ENCODE assay signal across 1 cellular context in the genomic region with DNA sequence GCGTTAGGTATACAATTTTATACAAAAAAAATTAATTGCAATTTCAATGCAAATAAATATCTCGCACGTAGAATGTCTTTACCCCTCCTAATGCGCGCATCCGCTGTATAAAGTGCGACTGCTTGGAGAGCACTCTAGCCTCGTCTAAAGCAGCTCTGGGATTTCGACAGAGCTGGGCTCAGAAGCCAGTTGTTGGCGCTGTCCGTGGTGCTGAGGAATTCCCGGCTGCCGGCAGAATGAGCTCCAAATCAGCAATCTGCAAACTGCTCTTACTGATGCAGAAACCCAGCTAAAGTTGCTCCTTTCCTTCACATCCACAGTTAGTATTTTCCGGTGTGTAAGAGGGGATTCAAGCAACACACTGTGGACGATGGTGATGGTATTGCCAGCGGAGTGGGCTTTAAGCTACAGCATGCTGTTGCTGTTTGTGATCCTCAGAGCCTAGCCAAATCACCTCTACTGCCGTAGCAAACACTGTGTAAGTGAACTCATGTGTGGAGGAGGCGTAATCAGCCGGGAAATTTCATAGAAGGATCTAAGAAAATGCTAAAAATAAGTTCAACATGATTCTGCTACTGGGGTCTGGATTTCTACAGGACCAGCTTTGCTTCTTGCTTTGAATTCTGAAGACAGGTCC.
TF ChIP-seq lines count a peak whose summit lies in the region.

A gene (plus strand): TSS at position 137 of the 637 bp plus-strand sequence. CDS start 3,140 bp downstream, outside the sequence.

TF ChIP-seq in HepG2, 621 proteins besides CTCF, POLR2A, EP300 and RAD21 (continued from another document and continues in another):
- TF ChIP-seq, protein P1, sequence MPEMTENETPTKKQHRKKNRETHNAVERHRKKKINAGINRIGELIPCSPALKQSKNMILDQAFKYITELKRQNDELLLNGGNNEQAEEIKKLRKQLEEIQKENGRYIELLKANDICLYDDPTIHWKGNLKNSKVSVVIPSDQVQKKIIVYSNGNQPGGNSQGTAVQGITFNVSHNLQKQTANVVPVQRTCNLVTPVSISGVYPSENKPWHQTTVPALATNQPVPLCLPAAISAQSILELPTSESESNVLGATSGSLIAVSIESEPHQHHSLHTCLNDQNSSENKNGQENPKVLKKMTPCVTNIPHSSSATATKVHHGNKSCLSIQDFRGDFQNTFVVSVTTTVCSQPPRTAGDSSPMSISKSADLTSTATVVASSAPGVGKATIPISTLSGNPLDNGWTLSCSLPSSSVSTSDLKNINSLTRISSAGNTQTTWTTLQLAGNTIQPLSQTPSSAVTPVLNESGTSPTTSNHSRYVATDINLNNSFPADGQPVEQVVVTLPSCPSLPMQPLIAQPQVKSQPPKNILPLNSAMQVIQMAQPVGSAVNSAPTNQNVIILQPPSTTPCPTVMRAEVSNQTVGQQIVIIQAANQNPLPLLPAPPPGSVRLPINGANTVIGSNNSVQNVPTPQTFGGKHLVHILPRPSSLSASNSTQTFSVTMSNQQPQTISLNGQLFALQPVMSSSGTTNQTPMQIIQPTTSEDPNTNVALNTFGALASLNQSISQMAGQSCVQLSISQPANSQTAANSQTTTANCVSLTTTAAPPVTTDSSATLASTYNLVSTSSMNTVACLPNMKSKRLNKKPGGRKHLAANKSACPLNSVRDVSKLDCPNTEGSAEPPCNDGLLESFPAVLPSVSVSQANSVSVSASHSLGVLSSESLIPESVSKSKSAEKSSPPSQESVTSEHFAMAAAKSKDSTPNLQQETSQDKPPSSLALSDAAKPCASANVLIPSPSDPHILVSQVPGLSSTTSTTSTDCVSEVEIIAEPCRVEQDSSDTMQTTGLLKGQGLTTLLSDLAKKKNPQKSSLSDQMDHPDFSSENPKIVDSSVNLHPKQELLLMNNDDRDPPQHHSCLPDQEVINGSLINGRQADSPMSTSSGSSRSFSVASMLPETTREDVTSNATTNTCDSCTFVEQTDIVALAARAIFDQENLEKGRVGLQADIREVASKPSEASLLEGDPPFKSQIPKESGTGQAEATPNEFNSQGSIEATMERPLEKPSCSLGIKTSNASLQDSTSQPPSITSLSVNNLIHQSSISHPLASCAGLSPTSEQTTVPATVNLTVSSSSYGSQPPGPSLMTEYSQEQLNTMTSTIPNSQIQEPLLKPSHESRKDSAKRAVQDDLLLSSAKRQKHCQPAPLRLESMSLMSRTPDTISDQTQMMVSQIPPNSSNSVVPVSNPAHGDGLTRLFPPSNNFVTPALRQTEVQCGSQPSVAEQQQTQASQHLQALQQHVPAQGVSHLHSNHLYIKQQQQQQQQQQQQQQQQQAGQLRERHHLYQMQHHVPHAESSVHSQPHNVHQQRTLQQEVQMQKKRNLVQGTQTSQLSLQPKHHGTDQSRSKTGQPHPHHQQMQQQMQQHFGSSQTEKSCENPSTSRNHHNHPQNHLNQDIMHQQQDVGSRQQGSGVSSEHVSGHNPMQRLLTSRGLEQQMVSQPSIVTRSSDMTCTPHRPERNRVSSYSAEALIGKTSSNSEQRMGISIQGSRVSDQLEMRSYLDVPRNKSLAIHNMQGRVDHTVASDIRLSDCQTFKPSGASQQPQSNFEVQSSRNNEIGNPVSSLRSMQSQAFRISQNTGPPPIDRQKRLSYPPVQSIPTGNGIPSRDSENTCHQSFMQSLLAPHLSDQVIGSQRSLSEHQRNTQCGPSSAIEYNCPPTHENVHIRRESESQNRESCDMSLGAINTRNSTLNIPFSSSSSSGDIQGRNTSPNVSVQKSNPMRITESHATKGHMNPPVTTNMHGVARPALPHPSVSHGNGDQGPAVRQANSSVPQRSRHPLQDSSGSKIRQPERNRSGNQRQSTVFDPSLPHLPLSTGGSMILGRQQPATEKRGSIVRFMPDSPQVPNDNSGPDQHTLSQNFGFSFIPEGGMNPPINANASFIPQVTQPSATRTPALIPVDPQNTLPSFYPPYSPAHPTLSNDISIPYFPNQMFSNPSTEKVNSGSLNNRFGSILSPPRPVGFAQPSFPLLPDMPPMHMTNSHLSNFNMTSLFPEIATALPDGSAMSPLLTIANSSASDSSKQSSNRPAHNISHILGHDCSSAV (CRISPR knock-in tag; IDR thresholded peaks at IDR 0.05; ENCODE audit: borderline replicate concordance), result no peak
- TF ChIP-seq ZNF430 (CRISPR knock-in tag; IDR thresholded peaks at IDR 0.05) (peak; percentile 90), SALL2 (CRISPR knock-in tag; IDR thresholded peaks at IDR 0.05) (peak; percentile 86; the same call in 1 of the 2 replicates), ZNF563 (CRISPR knock-in tag; IDR thresholded peaks at IDR 0.05) (peak; percentile 78; the same call in 1 of the 2 replicates), ZNF234 (CRISPR knock-in tag; conservative IDR thresholded peaks at IDR 0.05) (no peak), HMG20A (CRISPR knock-in tag; IDR thresholded peaks at IDR 0.05; ENCODE audit: borderline replicate concordance) (0 out of 2 replicates have a peak, but pooled peaks have one; percentile 46), ZNF605 (CRISPR knock-in tag; IDR thresholded peaks at IDR 0.05) (peak; percentile 77; the same call in 1 of the 2 replicates), SMARCC2 (IDR thresholded peaks at IDR 0.05) (no peak), ZNF713 (CRISPR knock-in tag; IDR thresholded peaks at IDR 0.05) (no peak), KAT7 (CRISPR knock-in tag; IDR thresholded peaks at IDR 0.05; ENCODE audit: borderline replicate concordance) (no peak), ARNT2 (CRISPR knock-in tag; IDR thresholded peaks at IDR 0.05; ENCODE audit: low read depth) (peak; percentile 85), KDM3A (CRISPR knock-in tag; IDR thresholded peaks at IDR 0.05; ENCODE audit: low read depth) (peak; percentile 75; the same call in 1 of the 2 replicates), ZNF619 (CRISPR knock-in tag; IDR thresholded peaks at IDR 0.05) (no peak), RFX5 (IDR thresholded peaks at IDR 0.05; ENCODE audit: low read depth, low read length) (no peak), ZKSCAN1 (IDR thresholded peaks at IDR 0.05; ENCODE audit: low read length) (no peak), ZNF383 (CRISPR knock-in tag; IDR thresholded peaks at IDR 0.05; ENCODE audit: borderline replicate concordance) (no peak), SPEN (CRISPR knock-in tag; IDR thresholded peaks at IDR 0.05; ENCODE audit: low read depth) (peak; percentile 55; the same call in 1 of the 2 replicates), ARID2 (CRISPR knock-in tag; IDR thresholded peaks at IDR 0.05; ENCODE audit: borderline replicate concordance) (peak; percentile 81; the same call in 1 of the 2 replicates), MEIS1 (CRISPR knock-in tag; IDR thresholded peaks at IDR 0.05; ENCODE audit: borderline replicate concordance) (no peak), SIN3B (IDR thresholded peaks at IDR 0.05; ENCODE audit: low read length) (no peak), PITX1 (CRISPR knock-in tag; IDR thresholded peaks at IDR 0.05) (0 out of 2 replicates have a peak, but pooled peaks have one; percentile 57), ZNF292 (CRISPR knock-in tag; IDR thresholded peaks at IDR 0.05; ENCODE audit: borderline replicate concordance, low read depth) (no peak), RELA (CRISPR knock-in tag; IDR thresholded peaks at IDR 0.05) (no peak), CREM (IDR thresholded peaks at IDR 0.05) (no peak), CREM (CRISPR knock-in tag; IDR thresholded peaks at IDR 0.05) (no peak), ZNF556 (CRISPR knock-in tag; IDR thresholded peaks at IDR 0.05; ENCODE audit: borderline replicate concordance) (no peak), RXRB (CRISPR knock-in tag; IDR thresholded peaks at IDR 0.05; ENCODE audit: borderline replicate concordance) (peak; percentile 75; the same call in 1 of the 2 replicates), ZNF773 (CRISPR knock-in tag; IDR thresholded peaks at IDR 0.05; ENCODE audit: borderline replicate concordance) (peak; percentile 97)
- TF ChIP-seq, protein P2, sequence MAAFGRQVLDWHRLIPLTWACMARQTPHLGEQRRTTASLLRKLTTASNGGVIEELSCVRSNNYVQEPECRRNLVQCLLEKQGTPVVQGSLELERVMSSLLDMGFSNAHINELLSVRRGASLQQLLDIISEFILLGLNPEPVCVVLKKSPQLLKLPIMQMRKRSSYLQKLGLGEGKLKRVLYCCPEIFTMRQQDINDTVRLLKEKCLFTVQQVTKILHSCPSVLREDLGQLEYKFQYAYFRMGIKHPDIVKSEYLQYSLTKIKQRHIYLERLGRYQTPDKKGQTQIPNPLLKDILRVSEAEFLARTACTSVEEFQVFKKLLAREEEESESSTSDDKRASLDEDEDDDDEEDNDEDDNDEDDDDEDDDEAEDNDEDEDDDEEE (CRISPR knock-in tag; IDR thresholded peaks at IDR 0.05), result no peak
- TF ChIP-seq, protein P3, sequence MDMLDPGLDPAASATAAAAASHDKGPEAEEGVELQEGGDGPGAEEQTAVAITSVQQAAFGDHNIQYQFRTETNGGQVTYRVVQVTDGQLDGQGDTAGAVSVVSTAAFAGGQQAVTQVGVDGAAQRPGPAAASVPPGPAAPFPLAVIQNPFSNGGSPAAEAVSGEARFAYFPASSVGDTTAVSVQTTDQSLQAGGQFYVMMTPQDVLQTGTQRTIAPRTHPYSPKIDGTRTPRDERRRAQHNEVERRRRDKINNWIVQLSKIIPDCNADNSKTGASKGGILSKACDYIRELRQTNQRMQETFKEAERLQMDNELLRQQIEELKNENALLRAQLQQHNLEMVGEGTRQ (IDR thresholded peaks at IDR 0.05; ENCODE audit: low read depth, low read length), result no peak
- TF ChIP-seq, protein P3 (CRISPR knock-in tag; IDR thresholded peaks at IDR 0.05; ENCODE audit: borderline replicate concordance), result 0 out of 2 replicates have a peak, but pooled peaks have one; percentile 23
- TF ChIP-seq, protein P4, sequence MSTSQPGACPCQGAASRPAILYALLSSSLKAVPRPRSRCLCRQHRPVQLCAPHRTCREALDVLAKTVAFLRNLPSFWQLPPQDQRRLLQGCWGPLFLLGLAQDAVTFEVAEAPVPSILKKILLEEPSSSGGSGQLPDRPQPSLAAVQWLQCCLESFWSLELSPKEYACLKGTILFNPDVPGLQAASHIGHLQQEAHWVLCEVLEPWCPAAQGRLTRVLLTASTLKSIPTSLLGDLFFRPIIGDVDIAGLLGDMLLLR (CRISPR knock-in tag; IDR thresholded peaks at IDR 0.05), result peak; percentile 63; the same call in 1 of the 2 replicates
- TF ChIP-seq, protein P5, sequence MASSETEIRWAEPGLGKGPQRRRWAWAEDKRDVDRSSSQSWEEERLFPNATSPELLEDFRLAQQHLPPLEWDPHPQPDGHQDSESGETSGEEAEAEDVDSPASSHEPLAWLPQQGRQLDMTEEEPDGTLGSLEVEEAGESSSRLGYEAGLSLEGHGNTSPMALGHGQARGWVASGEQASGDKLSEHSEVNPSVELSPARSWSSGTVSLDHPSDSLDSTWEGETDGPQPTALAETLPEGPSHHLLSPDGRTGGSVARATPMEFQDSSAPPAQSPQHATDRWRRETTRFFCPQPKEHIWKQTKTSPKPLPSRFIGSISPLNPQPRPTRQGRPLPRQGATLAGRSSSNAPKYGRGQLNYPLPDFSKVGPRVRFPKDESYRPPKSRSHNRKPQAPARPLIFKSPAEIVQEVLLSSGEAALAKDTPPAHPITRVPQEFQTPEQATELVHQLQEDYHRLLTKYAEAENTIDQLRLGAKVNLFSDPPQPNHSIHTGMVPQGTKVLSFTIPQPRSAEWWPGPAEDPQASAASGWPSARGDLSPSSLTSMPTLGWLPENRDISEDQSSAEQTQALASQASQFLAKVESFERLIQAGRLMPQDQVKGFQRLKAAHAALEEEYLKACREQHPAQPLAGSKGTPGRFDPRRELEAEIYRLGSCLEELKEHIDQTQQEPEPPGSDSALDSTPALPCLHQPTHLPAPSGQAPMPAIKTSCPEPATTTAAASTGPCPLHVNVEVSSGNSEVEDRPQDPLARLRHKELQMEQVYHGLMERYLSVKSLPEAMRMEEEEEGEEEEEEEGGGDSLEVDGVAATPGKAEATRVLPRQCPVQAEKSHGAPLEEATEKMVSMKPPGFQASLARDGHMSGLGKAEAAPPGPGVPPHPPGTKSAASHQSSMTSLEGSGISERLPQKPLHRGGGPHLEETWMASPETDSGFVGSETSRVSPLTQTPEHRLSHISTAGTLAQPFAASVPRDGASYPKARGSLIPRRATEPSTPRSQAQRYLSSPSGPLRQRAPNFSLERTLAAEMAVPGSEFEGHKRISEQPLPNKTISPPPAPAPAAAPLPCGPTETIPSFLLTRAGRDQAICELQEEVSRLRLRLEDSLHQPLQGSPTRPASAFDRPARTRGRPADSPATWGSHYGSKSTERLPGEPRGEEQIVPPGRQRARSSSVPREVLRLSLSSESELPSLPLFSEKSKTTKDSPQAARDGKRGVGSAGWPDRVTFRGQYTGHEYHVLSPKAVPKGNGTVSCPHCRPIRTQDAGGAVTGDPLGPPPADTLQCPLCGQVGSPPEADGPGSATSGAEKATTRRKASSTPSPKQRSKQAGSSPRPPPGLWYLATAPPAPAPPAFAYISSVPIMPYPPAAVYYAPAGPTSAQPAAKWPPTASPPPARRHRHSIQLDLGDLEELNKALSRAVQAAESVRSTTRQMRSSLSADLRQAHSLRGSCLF (CRISPR knock-in tag; IDR thresholded peaks at IDR 0.05; ENCODE audit: borderline replicate concordance), result peak; percentile 93; the same call in 1 of the 2 replicates
- TF ChIP-seq, protein P6, sequence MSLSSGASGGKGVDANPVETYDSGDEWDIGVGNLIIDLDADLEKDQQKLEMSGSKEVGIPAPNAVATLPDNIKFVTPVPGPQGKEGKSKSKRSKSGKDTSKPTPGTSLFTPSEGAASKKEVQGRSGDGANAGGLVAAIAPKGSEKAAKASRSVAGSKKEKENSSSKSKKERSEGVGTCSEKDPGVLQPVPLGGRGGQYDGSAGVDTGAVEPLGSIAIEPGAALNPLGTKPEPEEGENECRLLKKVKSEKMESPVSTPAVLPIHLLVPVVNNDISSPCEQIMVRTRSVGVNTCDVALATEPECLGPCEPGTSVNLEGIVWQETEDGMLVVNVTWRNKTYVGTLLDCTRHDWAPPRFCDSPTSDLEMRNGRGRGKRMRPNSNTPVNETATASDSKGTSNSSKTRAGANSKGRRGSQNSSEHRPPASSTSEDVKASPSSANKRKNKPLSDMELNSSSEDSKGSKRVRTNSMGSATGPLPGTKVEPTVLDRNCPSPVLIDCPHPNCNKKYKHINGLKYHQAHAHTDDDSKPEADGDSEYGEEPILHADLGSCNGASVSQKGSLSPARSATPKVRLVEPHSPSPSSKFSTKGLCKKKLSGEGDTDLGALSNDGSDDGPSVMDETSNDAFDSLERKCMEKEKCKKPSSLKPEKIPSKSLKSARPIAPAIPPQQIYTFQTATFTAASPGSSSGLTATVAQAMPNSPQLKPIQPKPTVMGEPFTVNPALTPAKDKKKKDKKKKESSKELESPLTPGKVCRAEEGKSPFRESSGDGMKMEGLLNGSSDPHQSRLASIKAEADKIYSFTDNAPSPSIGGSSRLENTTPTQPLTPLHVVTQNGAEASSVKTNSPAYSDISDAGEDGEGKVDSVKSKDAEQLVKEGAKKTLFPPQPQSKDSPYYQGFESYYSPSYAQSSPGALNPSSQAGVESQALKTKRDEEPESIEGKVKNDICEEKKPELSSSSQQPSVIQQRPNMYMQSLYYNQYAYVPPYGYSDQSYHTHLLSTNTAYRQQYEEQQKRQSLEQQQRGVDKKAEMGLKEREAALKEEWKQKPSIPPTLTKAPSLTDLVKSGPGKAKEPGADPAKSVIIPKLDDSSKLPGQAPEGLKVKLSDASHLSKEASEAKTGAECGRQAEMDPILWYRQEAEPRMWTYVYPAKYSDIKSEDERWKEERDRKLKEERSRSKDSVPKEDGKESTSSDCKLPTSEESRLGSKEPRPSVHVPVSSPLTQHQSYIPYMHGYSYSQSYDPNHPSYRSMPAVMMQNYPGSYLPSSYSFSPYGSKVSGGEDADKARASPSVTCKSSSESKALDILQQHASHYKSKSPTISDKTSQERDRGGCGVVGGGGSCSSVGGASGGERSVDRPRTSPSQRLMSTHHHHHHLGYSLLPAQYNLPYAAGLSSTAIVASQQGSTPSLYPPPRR (CRISPR knock-in tag; IDR thresholded peaks at IDR 0.05; ENCODE audit: borderline replicate concordance), result no peak
